ENCODE assay signal across 34 cellular contexts in the genomic region with DNA sequence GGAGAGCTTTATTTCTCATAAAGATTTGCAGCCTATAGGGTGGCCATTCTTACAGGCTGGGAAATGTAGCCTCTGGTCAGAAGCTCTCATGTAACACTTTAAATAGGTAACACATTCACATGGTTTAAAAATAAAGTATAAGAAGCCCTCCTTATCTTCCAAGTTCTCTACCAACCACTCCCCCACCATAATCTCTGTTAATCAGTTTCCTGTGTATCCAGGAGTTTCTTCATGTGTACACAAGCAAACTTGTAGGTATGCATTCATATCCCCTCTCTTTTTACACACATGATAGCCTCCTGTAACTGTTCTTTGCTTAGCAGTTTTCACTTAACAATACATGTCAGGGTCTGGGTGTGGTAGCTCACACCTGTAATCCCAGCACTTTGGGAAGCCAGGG. TPM values are rescaled to one million over a fixed set of nuclear protein-coding genes. Genes with fewer than 3 reads are reported as not detected.
"Had no signal": no experiment of that assay in that cellular context is flagged by ENCODE, and none has a peak within 500 bp of the region (broad histone marks: within the 10 kb centered on the region; RNA-seq: fewer than 3 reads in every experiment).

No MANE protein-coding gene starts in this region.

- H3K4me3 ChIP-seq: ascending aorta, cardiac muscle cell had no signal

- H3K9me3 ChIP-seq: ascending aorta had no signal

- H3K9me3 Mint-ChIP-seq: activated CD4-positive, alpha-beta memory T cell treated with anti-CD3 and anti-CD28 coated beads, Interleukin-2, amount 10 ng/mL, durations not matched to agents 7 days and 5 days; activated naive CD4-positive, alpha-beta T cell treated with anti-CD3 and anti-CD28 coated beads, Interleukin-2, amount 10 ng/mL, durations not matched to agents 7 days and 5 days; central memory CD8-positive, alpha-beta T cell had no signal

- H3K9ac ChIP-seq: KMS-11 had no signal

- H3K27me3 Mint-ChIP-seq: activated naive CD8-positive, alpha-beta T cell; central memory CD8-positive, alpha-beta T cell had no signal

- H3K27ac Mint-ChIP-seq: activated CD4-positive, alpha-beta memory T cell treated with anti-CD3 and anti-CD28 coated beads, Interleukin-2, amount 10 ng/mL, durations not matched to agents 7 days and 5 days; activated CD8-positive, alpha-beta memory T cell treated with anti-CD3 and anti-CD28 coated beads, Interleukin-2, amount 10 ng/mL, durations not matched to agents 7 days and 5 days; activated naive CD4-positive, alpha-beta T cell treated with anti-CD3 and anti-CD28 coated beads, Interleukin-2, amount 10 ng/mL, durations not matched to agents 7 days and 5 days; activated naive CD8-positive, alpha-beta T cell had no signal

- H3K4me2 ChIP-seq: KMS-11 had no signal

- H3K4me3 Mint-ChIP-seq: activated CD4-positive, alpha-beta memory T cell treated with anti-CD3 and anti-CD28 coated beads, Interleukin-2, amount 10 ng/mL, durations not matched to agents 7 days and 5 days; activated CD8-positive, alpha-beta memory T cell treated with anti-CD3 and anti-CD28 coated beads, Interleukin-2, amount 10 ng/mL, durations not matched to agents 7 days and 5 days; activated naive CD4-positive, alpha-beta T cell treated with anti-CD3 and anti-CD28 coated beads, Interleukin-2, amount 10 ng/mL, durations not matched to agents 7 days and 5 days; activated naive CD8-positive, alpha-beta T cell; central memory CD8-positive, alpha-beta T cell had no signal

- H3K36me3 ChIP-seq: ascending aorta, cardiac muscle cell had no signal

- H3K36me3 Mint-ChIP-seq: activated CD8-positive, alpha-beta memory T cell treated with anti-CD3 and anti-CD28 coated beads, Interleukin-2, amount 10 ng/mL, durations not matched to agents 7 days and 5 days; activated naive CD4-positive, alpha-beta T cell treated with anti-CD3 and anti-CD28 coated beads, Interleukin-2, amount 10 ng/mL, durations not matched to agents 7 days and 5 days; activated naive CD8-positive, alpha-beta T cell had no signal

- H3K27ac ChIP-seq: ascending aorta, cardiac muscle cell, KMS-11, VCaP had no signal

- DNase-seq: activated CD4-positive, alpha-beta memory T cell treated with anti-CD3 and anti-CD28 coated beads, Interleukin-2, amount 10 ng/mL, durations not matched to agents 7 days and 5 days; activated CD4-positive, alpha-beta T cell treated with anti-CD3 and anti-CD28 coated beads for 1 hour; activated CD4-positive, alpha-beta T cell treated with anti-CD3 and anti-CD28 coated beads for 48 hours; activated CD4-positive, CD25-positive, alpha-beta regulatory T cell; activated CD8-positive, alpha-beta memory T cell treated with anti-CD3 and anti-CD28 coated beads for 24 hours; activated CD8-positive, alpha-beta memory T cell treated with anti-CD3 and anti-CD28 coated beads, Interleukin-2, amount 10 ng/mL, durations not matched to agents 7 days and 5 days; activated CD8-positive, alpha-beta memory T cell treated with anti-CD3 and anti-CD28 coated beads, Interleukin-2, amount 50 U/mL, for 48 hours; activated effector memory CD4-positive, alpha-beta T cell treated with Interleukin-2 at 50 U/mL for 16 hours; activated naive CD4-positive, alpha-beta T cell treated with anti-CD3 and anti-CD28 coated beads, Interleukin-2, amount 10 ng/mL, durations not matched to agents 7 days and 5 days; activated T-cell treated with anti-CD3 and anti-CD28 coated beads, Interleukin-2, amount 50 U/mL, for 48 hours; amniotic stem cell; MM.1S; MV-4-11; NCI-H1092; NCI-H1436 treated with DMSO at 0.1 percent for 48 hours; NCI-H1694 treated with DMSO at 0.1 percent for 48 hours; NCI-H2029; NCI-H2107; NCI-H2171; NCI-H446; NCI-H510A treated with DMSO at 0.1 percent for 48 hours; NCI-H526 treated with DMSO at 0.1 percent for 48 hours; NCI-H774; Right ventricle myocardium superior; SW 1271; T-helper 1 cell; T-helper 2 cell; T-helper 9 cell had no signal

- H3K27me3 ChIP-seq: ascending aorta, cardiac muscle cell had no signal

RNA-seq across cellular contexts. Expression of gene AUNIP, which starts 51.9 kb away (rescaled TPM):
- total RNA-seq: ascending aorta had no signal
